1 cellular context compared by ENCODE assay signal in genomic region chr18:24112464-24112863, GRCh38.
TF ChIP-seq lines count a peak whose summit lies in the region.

No MANE protein-coding gene starts in this region.

TF ChIP-seq in HCT116, 20 proteins besides CTCF, POLR2A, EP300 and RAD21 (continued from another document):
- no peak for TF ChIP-seq ZBTB33 (IDR thresholded peaks at IDR 0.05; ENCODE audit: extremely low read depth, insufficient replicate concordance, low read length)
